Comparison of ENCODE assay signal across 8 cellular contexts in genomic region chr3:148861277-148861869, GRCh38. TPM values are rescaled to one million over a fixed set of nuclear protein-coding genes. Genes with fewer than 3 reads are reported as not detected.
DNase-seq lines count a peak whose midpoint lies in the region; ATAC-seq and TF ChIP-seq lines count a peak whose summit lies in the region.

No MANE protein-coding gene starts in this region.

- H2BK12ac ChIP-seq in mesenchymal stem cell (ENCODE audit: low read length in 2 of 2) = no peak overlapping the region

- H3K27ac ChIP-seq in colonic mucosa (no peak overlapping the region), mesenchymal stem cell (ENCODE audit: low read length, poor library complexity, severe bottlenecking) (no peak overlapping the region)

- H3K79me1 ChIP-seq in mesenchymal stem cell (replicated peaks; ENCODE audit: low read length, poor library complexity, severe bottlenecking) = no peaks in the 10 kb centered on the region

- H2BK15ac ChIP-seq in mesenchymal stem cell (ENCODE audit: low read depth, poor library complexity, severe bottlenecking) = no peak overlapping the region

- H3K9ac ChIP-seq in colonic mucosa (ENCODE audit: low read depth in 2 of 2, low read length in 2 of 2) (no peak overlapping the region), mesenchymal stem cell (ENCODE audit: low read length) (no peak overlapping the region)

- no peak overlapping the region for H2AK5ac ChIP-seq in mesenchymal stem cell (ENCODE audit: low read length, severe bottlenecking)

- no peak overlapping the region for H3K4ac ChIP-seq in mesenchymal stem cell (ENCODE audit: low read depth in 1 of 2, low read length in 2 of 2)

- H3K36me3 ChIP-seq in colonic mucosa (no peaks in the 10 kb centered on the region), mesenchymal stem cell (ENCODE audit: control insufficient read depth in 1 of 2, insufficient read depth in 2 of 2, low read depth in 1 of 2, low read length in 2 of 2) (no peaks in the 10 kb centered on the region)

- H3K27me3 ChIP-seq in colonic mucosa (no peaks in the 10 kb centered on the region), mesenchymal stem cell (ENCODE audit: control insufficient read depth in 1 of 2, insufficient read depth in 1 of 2, low read length in 2 of 2) (no peaks in the 10 kb centered on the region)

- H2BK120ac ChIP-seq in mesenchymal stem cell (ENCODE audit: low read depth, low read length) = no peak overlapping the region

- no peak overlapping the region for H2BK5ac ChIP-seq in mesenchymal stem cell (ENCODE audit: low read depth, low read length, poor library complexity, severe bottlenecking)

- no peak overlapping the region for H3K4me2 ChIP-seq in mesenchymal stem cell (ENCODE audit: low read length, poor library complexity, severe bottlenecking)

- intact Hi-C loops in colonic mucosa (cut with DNase I) = loop anchor here (2.0 kb wide), 1 partner anchor 85 kb away; no protein-coding TSS in a partner anchor

- H2AFZ ChIP-seq in mesenchymal stem cell (ENCODE audit: low read depth, low read length) = no peak overlapping the region

- no CpG with 5 or more reads among the region's 1 CpG for WGBS in mesenchymal stem cell

- H3K23ac ChIP-seq in mesenchymal stem cell (ENCODE audit: low read length in 2 of 2) = no peak overlapping the region

- peak; percentile 69 for TF ChIP-seq CTCF in colonic mucosa (IDR thresholded peaks at IDR 0.05)

- H3K18ac ChIP-seq in mesenchymal stem cell (ENCODE audit: low read depth in 1 of 2, low read length in 2 of 2) = no peak overlapping the region

- H3K9me3 ChIP-seq in colonic mucosa (no peaks in the 10 kb centered on the region), mesenchymal stem cell (ENCODE audit: control insufficient read depth, low read length) (no peaks in the 10 kb centered on the region)

- DNase-seq in Daoy (ENCODE audit: low read depth) = peak; percentile 50
- peak; percentile 52 for DNase-seq in NCI-H774 (lab: John Stamatoyannopoulos, UW)
- DNase-seq in colonic mucosa = no peak
- DNase-seq in mesenchymal stem cell = peak; percentile 50
- no peak for DNase-seq in stimulated activated CD4-positive, alpha-beta T cell treated with anti-CD3 and anti-CD28 coated beads, Interleukin-1b, Interleukin-23, amount 100 ng/mL, for 48 hours

- peak; percentile 77 for ATAC-seq in GM19397 (IDR thresholded peaks at IDR 0.05; ENCODE audit: unreplicated experiment)
- peak; percentile 78 for ATAC-seq in HG03432 (IDR thresholded peaks at IDR 0.05; ENCODE audit: unreplicated experiment)
- no peak for ATAC-seq in GM21737 (IDR thresholded peaks at IDR 0.05; ENCODE audit: unreplicated experiment)

- no peak overlapping the region for H4K8ac ChIP-seq in mesenchymal stem cell (ENCODE audit: low read length)

- no peak overlapping the region for H4K91ac ChIP-seq in mesenchymal stem cell (ENCODE audit: low read length)

- H3K14ac ChIP-seq in mesenchymal stem cell (ENCODE audit: low read length in 2 of 2) = no peak overlapping the region

- H3K4me1 ChIP-seq in colonic mucosa (no peaks in the 10 kb centered on the region), mesenchymal stem cell (ENCODE audit: control insufficient read depth, insufficient read depth, low read depth, low read length) (no peaks in the 10 kb centered on the region)

- no peak overlapping the region for H3K4me3 ChIP-seq in colonic mucosa
- H3K4me3 ChIP-seq in mesenchymal stem cell (ENCODE audit: insufficient read depth in 1 of 2, low read depth in 1 of 2, low read length in 2 of 2) = no peak overlapping the region

RNA-seq across cellular contexts. Expression of gene CPA3, which starts 3.7 kb away (rescaled TPM):
- not detected in 2 replicates for total RNA-seq in Daoy (2014; rRNA removed; shearing (Covaris generic))
- total RNA-seq in colonic mucosa = 10 to 100 TPM; 12.3 to 12.6 TPM
- 0.39 TPM for polyA plus RNA-seq in mesenchymal stem cell (2013, experiment 1 of 2)
- polyA plus RNA-seq in mesenchymal stem cell (2013, experiment 2 of 2) = 0.32 TPM

RNA-seq across cellular contexts. Expression of gene CPB1, which starts 33.8 kb away (rescaled TPM):
- total RNA-seq in Daoy (2014; rRNA removed; shearing (Covaris generic)) = not detected in 2 replicates
- total RNA-seq in colonic mucosa = 10 to 100 TPM in 1 of 2 donors, 1 to 10 TPM in 1; 1.1 to 19.0 TPM
- polyA plus RNA-seq in mesenchymal stem cell (2013, experiment 1 of 2) = not detected
- not detected for polyA plus RNA-seq in mesenchymal stem cell (2013, experiment 2 of 2)

Comparison
In these comparisons a context has a peak if more than half of its experiments do, and no peak if none do; other contexts are left out.
1. DNase-seq: peak in Daoy (single experiment), NCI-H774 (single experiment) and mesenchymal stem cell (single experiment); none in colonic mucosa (single experiment) and stimulated activated CD4-positive, alpha-beta T cell treated with anti-CD3 and anti-CD28 coated beads, Interleukin-1b, Interleukin-23, amount 100 ng/mL, for 48 hours (single experiment).
2. RNA of gene CPA3, which starts 3.7 kb away (total RNA-seq): 12.3 to 12.6 TPM in colonic mucosa; not detected in Daoy; every median in the first group is over 10 times any median in the second.